13 cellular contexts compared by ENCODE assay signal in genomic region chr3:172145287-172145686, GRCh38.
DNase-seq lines count a peak whose midpoint lies in the region; ATAC-seq and TF ChIP-seq lines count a peak whose summit lies in the region.
"Had no signal": no experiment of that assay in that cellular context is flagged by ENCODE, and none has a peak within 500 bp of the region (broad histone marks: within the 10 kb centered on the region; RNA-seq: fewer than 3 reads in every experiment).

No MANE protein-coding gene starts in this region.

- H3K4me3 ChIP-seq in neutrophil (ENCODE audit: low read depth in 1 of 2, low read length in 1 of 2), result no peak overlapping the region
- H3K4me3 ChIP-seq in thyroid gland (replicated peaks in 1 of 3), result no peak overlapping the region
- H3K4me3 ChIP-seq: breast epithelium, lower lobe of right lung had no signal

- no peaks in the 10 kb centered on the region for H3K9me3 ChIP-seq in neutrophil
- H3K9me3 ChIP-seq in thyroid gland, result no peaks in the 10 kb centered on the region
- H3K9me3 ChIP-seq: breast epithelium, lower lobe of right lung had no signal

- DNase-seq in MV-4-11 (lab: John Stamatoyannopoulos, UW) (peak; percentile 43), LoVo (ENCODE audit: low spot score) (no peak), NCI-H1048 (lab: John Stamatoyannopoulos, UW) (no peak), thyroid gland (no peak)
- no peak for DNase-seq in stimulated activated CD4-positive, alpha-beta T cell treated with anti-CD3 and anti-CD28 coated beads, Interleukin-4, amount 100 ng/mL, for 1 hour
- DNase-seq: DND-41, lower lobe of right lung, retina, SW 1271 had no signal

- no peak for TF ChIP-seq POLR2A in thyroid gland (IDR thresholded peaks at IDR 0.05)

- WGBS in thyroid gland, 2 donors, result 70 to 71% methylated on average over 5 of the region's 5 CpGs

- H3K27ac ChIP-seq in neutrophil, result peak overlapping the region; percentile 65
- peak overlapping the region in 1 of 3 donors; percentile 34 for H3K27ac ChIP-seq in thyroid gland
- H3K27ac ChIP-seq: breast epithelium had no signal

- TF ChIP-seq CTCF in neutrophil (IDR thresholded peaks at IDR 0.05) (no peak), thyroid gland (IDR thresholded peaks at IDR 0.05) (no peak)

- peaks cover 70 to 77% of the 10 kb centered on the region in 2 experiments for H3K4me1 ChIP-seq in neutrophil (ENCODE audit: control insufficient read depth in 1 of 2, insufficient read depth in 1 of 2, low read depth in 1 of 2, low read length in 1 of 2)
- peaks cover 37 to 44% of the 10 kb centered on the region in 2 donors for H3K4me1 ChIP-seq in thyroid gland

- H3K27me3 ChIP-seq in neutrophil (no peaks in the 10 kb centered on the region), thyroid gland (no peaks in the 10 kb centered on the region)
- H3K27me3 ChIP-seq: breast epithelium had no signal

- no peaks in the 10 kb centered on the region for H3K36me3 ChIP-seq in neutrophil
- H3K36me3 ChIP-seq in thyroid gland, result no peaks in the 10 kb centered on the region
- H3K36me3 ChIP-seq: breast epithelium, lower lobe of right lung had no signal

- ATAC-seq in GM18519 (IDR thresholded peaks at IDR 0.05; ENCODE audit: low FRiP score, unreplicated experiment), result peak; percentile 37
- ATAC-seq in GM21723 (IDR thresholded peaks at IDR 0.05; ENCODE audit: unreplicated experiment), result peak; percentile 31
- ATAC-seq: lower lobe of right lung had no signal

- intact Hi-C loops in thyroid gland (cut with DNase I), result no loop called here
